In the genomic region with DNA sequence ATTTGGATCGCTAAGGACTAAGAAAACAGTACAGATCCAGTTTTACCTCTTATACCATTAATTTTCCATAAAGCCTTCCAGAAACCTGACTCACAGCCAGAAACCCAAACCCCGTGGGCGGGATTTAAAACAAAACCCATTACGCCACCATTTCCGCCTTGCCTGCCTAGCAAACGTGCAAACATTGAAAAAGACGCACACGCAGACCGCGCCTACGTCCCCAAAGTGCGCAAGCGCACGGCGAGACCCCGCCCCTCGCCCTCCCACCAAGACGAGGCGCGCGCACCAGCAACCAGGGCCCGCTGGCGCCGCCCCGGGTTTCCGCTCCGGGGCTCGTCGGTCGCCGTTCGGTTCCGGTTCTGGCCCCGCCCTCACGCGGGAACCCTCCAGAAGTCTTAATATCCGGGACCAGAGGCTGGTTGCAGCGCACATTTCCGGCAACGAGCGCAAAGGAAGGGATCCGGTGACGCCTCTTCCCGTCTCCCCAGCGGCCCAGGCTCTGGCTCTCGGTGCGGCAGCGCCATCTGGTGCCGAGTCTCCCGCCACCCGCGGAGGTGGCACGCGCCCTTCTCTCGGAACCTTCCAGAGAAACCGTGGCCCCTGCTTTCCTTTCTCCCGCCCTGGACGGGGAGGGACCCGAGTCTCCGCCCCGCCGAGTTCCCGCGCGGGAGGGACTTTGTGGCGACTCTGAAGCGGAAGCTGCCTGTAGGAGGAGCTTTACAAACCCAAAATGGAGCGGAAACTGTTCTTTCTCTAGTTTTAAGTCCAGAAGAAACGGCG, we compare ENCODE assay signal across 1 cellular context.
TF ChIP-seq lines count a peak whose summit lies in the region.

No MANE protein-coding gene starts in this region.

TF ChIP-seq in K562, 482 proteins besides CTCF, POLR2A, EP300 and RAD21 (continued from another document):
- TF ChIP-seq, protein P1, sequence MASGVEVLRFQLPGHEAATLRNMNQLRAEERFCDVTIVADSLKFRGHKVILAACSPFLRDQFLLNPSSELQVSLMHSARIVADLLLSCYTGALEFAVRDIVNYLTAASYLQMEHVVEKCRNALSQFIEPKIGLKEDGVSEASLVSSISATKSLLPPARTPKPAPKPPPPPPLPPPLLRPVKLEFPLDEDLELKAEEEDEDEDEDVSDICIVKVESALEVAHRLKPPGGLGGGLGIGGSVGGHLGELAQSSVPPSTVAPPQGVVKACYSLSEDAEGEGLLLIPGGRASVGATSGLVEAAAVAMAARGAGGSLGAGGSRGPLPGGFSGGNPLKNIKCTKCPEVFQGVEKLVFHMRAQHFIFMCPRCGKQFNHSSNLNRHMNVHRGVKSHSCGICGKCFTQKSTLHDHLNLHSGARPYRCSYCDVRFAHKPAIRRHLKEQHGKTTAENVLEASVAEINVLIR (CRISPR knock-in tag; IDR thresholded peaks at IDR 0.05) = no peak
- TF ChIP-seq, protein P2, sequence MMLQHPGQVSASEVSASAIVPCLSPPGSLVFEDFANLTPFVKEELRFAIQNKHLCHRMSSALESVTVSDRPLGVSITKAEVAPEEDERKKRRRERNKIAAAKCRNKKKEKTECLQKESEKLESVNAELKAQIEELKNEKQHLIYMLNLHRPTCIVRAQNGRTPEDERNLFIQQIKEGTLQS (IDR thresholded peaks at IDR 0.05) = no peak
- TF ChIP-seq, protein P2 (CRISPR knock-in tag; conservative IDR thresholded peaks at IDR 0.05) = no peak
- no peak for TF ChIP-seq ZNF586 (CRISPR knock-in tag; conservative IDR thresholded peaks at IDR 0.05)
- TF ChIP-seq ZC3H8 (IDR thresholded peaks at IDR 0.05) = no peak
- no peak for TF ChIP-seq TCF7 (IDR thresholded peaks at IDR 0.05; ENCODE audit: borderline replicate concordance)
- no peak; the same call in 1 of the 2 replicates for TF ChIP-seq NFRKB (IDR thresholded peaks at IDR 0.05; ENCODE audit: low read depth)
- no peak; the same call in 1 of the 2 replicates for TF ChIP-seq ESRRA (IDR thresholded peaks at IDR 0.05; ENCODE audit: borderline replicate concordance, low read depth)
- no peak for TF ChIP-seq DACH1 (IDR thresholded peaks at IDR 0.05; ENCODE audit: partially characterized antibody)
- TF ChIP-seq RBM22 (IDR thresholded peaks at IDR 0.05; ENCODE audit: low read depth, low read length, poor library complexity, severe bottlenecking) = no peak
- TF ChIP-seq, protein P3, sequence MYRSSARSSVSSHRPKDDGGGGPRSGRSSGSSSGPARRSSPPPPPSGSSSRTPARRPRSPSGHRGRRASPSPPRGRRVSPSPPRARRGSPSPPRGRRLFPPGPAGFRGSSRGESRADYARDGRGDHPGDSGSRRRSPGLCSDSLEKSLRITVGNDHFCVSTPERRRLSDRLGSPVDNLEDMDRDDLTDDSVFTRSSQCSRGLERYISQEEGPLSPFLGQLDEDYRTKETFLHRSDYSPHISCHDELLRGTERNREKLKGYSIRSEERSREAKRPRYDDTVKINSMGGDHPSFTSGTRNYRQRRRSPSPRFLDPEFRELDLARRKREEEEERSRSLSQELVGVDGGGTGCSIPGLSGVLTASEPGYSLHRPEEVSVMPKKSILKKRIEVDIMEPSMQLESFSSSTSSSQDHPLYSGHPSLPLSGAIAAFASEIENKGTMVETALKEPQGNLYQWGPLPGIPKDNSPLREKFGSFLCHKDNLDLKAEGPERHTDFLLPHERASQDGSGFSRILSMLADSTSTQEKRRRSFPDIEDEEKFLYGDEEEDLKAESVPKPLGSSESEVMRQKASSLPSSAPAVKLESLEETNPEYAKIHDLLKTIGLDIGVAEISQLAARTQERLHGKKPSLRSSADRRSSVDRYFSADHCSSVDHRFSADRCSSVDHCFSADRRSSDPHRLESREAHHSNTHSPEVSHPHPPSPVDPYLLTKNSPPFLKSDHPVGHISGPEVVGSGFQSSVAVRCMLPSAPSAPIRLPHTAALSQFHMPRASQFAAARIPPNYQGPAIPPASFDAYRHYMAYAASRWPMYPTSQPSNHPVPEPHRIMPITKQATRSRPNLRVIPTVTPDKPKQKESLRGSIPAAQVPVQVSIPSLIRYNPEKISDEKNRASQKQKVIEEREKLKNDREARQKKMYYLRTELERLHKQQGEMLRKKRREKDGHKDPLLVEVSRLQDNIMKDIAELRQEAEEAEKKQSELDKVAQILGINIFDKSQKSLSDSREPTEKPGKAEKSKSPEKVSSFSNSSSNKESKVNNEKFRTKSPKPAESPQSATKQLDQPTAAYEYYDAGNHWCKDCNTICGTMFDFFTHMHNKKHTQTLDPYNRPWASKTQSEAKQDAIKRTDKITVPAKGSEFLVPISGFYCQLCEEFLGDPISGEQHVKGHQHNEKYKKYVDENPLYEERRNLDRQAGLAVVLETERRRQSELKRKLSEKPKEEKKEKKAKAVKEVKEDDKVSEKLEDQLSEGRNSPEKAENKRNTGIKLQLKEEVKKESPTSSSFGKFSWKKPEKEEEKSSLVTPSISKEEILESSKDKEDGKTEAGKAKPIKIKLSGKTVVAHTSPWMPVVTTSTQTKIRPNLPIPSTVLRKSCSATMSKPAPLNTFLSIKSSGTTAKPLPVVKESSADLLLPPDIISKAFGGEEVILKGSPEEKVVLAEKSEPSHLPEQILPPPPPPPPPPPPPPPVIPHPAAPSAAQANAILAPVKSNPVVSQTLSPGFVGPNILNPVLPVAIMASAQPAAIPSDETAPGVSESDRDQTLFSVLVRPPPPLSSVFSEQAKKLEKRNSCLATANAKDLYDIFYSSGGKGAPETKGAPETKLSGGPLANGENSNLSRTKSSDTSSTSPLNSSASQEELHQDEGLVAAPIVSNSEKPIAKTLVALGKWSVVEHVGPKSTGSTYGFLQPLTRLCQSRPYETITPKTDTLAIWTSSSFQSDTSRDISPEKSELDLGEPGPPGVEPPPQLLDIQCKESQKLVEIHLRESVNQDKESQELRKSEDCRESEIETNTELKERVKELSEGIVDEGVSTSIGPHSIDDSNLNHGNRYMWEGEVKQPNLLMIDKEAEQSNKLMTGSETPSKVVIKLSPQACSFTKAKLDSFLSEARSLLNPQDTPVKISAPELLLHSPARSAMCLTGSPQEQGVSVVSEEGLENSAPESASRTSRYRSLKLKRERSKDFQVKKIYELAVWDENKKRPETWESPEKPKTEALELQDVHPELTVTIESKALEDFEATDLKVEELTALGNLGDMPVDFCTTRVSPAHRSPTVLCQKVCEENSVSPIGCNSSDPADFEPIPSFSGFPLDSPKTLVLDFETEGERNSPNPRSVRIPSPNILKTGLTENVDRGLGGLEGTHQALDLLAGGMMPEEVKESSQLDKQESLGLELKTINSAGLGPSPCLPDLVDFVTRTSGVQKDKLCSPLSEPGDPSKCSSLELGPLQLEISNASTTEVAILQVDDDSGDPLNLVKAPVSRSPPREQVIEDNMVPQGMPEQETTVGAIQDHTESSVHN (IDR thresholded peaks at IDR 0.05; ENCODE audit: borderline replicate concordance in 1 of 2, low read depth in 1 of 2) = no peak
- TF ChIP-seq, protein P4, sequence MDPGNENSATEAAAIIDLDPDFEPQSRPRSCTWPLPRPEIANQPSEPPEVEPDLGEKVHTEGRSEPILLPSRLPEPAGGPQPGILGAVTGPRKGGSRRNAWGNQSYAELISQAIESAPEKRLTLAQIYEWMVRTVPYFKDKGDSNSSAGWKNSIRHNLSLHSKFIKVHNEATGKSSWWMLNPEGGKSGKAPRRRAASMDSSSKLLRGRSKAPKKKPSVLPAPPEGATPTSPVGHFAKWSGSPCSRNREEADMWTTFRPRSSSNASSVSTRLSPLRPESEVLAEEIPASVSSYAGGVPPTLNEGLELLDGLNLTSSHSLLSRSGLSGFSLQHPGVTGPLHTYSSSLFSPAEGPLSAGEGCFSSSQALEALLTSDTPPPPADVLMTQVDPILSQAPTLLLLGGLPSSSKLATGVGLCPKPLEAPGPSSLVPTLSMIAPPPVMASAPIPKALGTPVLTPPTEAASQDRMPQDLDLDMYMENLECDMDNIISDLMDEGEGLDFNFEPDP (CRISPR knock-in tag; IDR thresholded peaks at IDR 0.05) = no peak
- no peak for TF ChIP-seq C11orf30 (IDR thresholded peaks at IDR 0.05; ENCODE audit: low read depth)
- peak in 1 of 2 experiments; percentile 74; a peak in 1 of 4 replicates for TF ChIP-seq FOXA3 (CRISPR knock-in tag; conservative IDR thresholded peaks at IDR 0.05 in 1 of 2, IDR thresholded peaks at IDR 0.05 in 1 of 2)
- TF ChIP-seq ZFP1 (CRISPR knock-in tag; IDR thresholded peaks at IDR 0.05) = no peak
- TF ChIP-seq, protein P5, sequence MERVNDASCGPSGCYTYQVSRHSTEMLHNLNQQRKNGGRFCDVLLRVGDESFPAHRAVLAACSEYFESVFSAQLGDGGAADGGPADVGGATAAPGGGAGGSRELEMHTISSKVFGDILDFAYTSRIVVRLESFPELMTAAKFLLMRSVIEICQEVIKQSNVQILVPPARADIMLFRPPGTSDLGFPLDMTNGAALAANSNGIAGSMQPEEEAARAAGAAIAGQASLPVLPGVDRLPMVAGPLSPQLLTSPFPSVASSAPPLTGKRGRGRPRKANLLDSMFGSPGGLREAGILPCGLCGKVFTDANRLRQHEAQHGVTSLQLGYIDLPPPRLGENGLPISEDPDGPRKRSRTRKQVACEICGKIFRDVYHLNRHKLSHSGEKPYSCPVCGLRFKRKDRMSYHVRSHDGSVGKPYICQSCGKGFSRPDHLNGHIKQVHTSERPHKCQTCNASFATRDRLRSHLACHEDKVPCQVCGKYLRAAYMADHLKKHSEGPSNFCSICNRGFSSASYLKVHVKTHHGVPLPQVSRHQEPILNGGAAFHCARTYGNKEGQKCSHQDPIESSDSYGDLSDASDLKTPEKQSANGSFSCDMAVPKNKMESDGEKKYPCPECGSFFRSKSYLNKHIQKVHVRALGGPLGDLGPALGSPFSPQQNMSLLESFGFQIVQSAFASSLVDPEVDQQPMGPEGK (CRISPR knock-in tag; IDR thresholded peaks at IDR 0.05; ENCODE audit: borderline replicate concordance) = no peak
- no peak for TF ChIP-seq SLC30A9 (CRISPR knock-in tag; IDR thresholded peaks at IDR 0.05)
- TF ChIP-seq, protein P6, sequence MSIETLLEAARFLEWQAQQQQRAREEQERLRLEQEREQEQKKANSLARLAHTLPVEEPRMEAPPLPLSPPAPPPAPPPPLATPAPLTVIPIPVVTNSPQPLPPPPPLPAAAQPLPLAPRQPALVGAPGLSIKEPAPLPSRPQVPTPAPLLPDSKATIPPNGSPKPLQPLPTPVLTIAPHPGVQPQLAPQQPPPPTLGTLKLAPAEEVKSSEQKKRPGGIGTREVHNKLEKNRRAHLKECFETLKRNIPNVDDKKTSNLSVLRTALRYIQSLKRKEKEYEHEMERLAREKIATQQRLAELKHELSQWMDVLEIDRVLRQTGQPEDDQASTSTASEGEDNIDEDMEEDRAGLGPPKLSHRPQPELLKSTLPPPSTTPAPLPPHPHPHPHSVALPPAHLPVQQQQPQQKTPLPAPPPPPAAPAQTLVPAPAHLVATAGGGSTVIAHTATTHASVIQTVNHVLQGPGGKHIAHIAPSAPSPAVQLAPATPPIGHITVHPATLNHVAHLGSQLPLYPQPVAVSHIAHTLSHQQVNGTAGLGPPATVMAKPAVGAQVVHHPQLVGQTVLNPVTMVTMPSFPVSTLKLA (conservative IDR thresholded peaks at IDR 0.05) = peak; percentile 65 to 81
- no peak for TF ChIP-seq TAF7 (tag; IDR thresholded peaks at IDR 0.05)
- no peak for TF ChIP-seq STAT5B (CRISPR knock-in tag; IDR thresholded peaks at IDR 0.05)
- TF ChIP-seq ZNF717 (CRISPR knock-in tag; IDR thresholded peaks at IDR 0.05) = no peak
- TF ChIP-seq, protein P7, sequence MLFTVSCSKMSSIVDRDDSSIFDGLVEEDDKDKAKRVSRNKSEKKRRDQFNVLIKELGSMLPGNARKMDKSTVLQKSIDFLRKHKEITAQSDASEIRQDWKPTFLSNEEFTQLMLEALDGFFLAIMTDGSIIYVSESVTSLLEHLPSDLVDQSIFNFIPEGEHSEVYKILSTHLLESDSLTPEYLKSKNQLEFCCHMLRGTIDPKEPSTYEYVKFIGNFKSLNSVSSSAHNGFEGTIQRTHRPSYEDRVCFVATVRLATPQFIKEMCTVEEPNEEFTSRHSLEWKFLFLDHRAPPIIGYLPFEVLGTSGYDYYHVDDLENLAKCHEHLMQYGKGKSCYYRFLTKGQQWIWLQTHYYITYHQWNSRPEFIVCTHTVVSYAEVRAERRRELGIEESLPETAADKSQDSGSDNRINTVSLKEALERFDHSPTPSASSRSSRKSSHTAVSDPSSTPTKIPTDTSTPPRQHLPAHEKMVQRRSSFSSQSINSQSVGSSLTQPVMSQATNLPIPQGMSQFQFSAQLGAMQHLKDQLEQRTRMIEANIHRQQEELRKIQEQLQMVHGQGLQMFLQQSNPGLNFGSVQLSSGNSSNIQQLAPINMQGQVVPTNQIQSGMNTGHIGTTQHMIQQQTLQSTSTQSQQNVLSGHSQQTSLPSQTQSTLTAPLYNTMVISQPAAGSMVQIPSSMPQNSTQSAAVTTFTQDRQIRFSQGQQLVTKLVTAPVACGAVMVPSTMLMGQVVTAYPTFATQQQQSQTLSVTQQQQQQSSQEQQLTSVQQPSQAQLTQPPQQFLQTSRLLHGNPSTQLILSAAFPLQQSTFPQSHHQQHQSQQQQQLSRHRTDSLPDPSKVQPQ (CRISPR knock-in tag; IDR thresholded peaks at IDR 0.05; ENCODE audit: borderline replicate concordance) = no peak
- TF ChIP-seq ASH1L (IDR thresholded peaks at IDR 0.05; ENCODE audit: borderline replicate concordance, low read depth, partially characterized antibody) = no peak
- no peak for TF ChIP-seq SPI1 (IDR thresholded peaks at IDR 0.05; ENCODE audit: borderline replicate concordance, low read depth, low read length)
